ENCODE assay signal across 1 cellular context in genomic region chr14:100051103-100051502, GRCh38.
TF ChIP-seq lines count a peak whose summit lies in the region.

No MANE protein-coding gene starts in this region.

TF ChIP-seq in K562, 482 proteins besides CTCF, POLR2A, EP300 and RAD21 (continued from another document):
- TF ChIP-seq PBX2 (CRISPR knock-in tag; IDR thresholded peaks at IDR 0.05; ENCODE audit: low read depth) (no peak), PBX2 (tag; conservative IDR thresholded peaks at IDR 0.05; ENCODE audit: low read depth) (0 out of 2 replicates have a peak, but pooled peaks have one; percentile 24), ZNF140 (CRISPR knock-in tag; IDR thresholded peaks at IDR 0.05) (no peak), PKNOX1 (IDR thresholded peaks at IDR 0.05) (peak; percentile 78), BHLHE40 (IDR thresholded peaks at IDR 0.05; ENCODE audit: low read length) (no peak)
